Comparison of ENCODE assay signal across 2 cellular contexts in the genomic region with DNA sequence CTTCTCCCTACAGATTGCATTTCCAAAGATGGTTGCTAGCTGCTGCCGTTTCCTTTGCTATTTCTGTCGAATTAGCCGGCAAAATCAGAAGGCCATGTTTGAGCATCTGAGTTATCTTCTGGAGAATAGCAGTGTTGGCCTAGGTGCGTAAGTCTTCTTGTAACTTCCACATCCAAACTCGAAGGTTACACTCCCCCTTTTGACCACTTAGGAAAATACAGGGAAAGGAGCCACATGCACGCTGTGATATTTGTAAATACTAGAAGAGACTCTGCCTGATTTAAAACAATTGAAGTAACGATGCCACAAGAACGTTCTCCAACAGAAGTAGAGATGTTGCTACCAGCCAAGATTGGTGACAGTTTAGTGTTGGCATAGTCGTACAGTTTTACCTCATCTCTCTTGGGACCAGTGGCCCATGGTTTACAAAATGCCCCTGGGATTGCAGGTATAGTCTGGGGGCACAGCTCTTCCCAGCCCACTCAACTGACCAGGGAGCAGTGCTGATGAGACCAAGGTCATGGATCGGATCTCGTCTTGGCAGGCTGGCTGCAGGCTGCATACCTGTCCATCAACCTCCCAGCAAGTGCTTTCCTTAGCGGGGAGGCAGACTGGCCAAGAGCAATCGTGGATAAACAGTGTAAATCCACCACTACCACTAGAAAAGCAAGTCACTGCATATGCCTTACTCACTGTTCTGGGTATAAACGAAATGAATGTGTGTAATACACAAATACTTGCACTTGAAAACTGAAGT.
TF ChIP-seq lines count a peak whose summit lies in the region.

No MANE protein-coding gene starts in this region.

TF ChIP-seq in H1, 55 proteins besides CTCF, POLR2A, EP300 and RAD21 (continued from another document):
- TF ChIP-seq, protein P1, sequence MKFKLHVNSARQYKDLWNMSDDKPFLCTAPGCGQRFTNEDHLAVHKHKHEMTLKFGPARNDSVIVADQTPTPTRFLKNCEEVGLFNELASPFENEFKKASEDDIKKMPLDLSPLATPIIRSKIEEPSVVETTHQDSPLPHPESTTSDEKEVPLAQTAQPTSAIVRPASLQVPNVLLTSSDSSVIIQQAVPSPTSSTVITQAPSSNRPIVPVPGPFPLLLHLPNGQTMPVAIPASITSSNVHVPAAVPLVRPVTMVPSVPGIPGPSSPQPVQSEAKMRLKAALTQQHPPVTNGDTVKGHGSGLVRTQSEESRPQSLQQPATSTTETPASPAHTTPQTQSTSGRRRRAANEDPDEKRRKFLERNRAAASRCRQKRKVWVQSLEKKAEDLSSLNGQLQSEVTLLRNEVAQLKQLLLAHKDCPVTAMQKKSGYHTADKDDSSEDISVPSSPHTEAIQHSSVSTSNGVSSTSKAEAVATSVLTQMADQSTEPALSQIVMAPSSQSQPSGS (IDR thresholded peaks at IDR 0.05; ENCODE audit: low read length): no peak
- TF ChIP-seq YY1 (IDR thresholded peaks at IDR 0.05; ENCODE audit: low read depth, low read length) (no peak), RNF2 (IDR thresholded peaks at IDR 0.05; ENCODE audit: borderline replicate concordance, low read depth, low read length, missing control alignments, poor library complexity, severe bottlenecking) (no peak), RXRA (IDR thresholded peaks at IDR 0.05; ENCODE audit: insufficient read depth, low read depth, low read length) (no peak), PHF8 (conservative IDR thresholded peaks at IDR 0.05; ENCODE audit: low read depth, low read length) (no peak), TEAD4 (IDR thresholded peaks at IDR 0.05; ENCODE audit: low read depth, low read length) (no peak), NANOG (IDR thresholded peaks at IDR 0.05; ENCODE audit: insufficient read depth, low read depth, low read length, poor library complexity, severe bottlenecking) (no peak), FOSL1 (IDR thresholded peaks at IDR 0.05; ENCODE audit: insufficient read depth, low read depth, low read length) (no peak), SP2 (IDR thresholded peaks at IDR 0.05; ENCODE audit: low read length) (no peak)
- TF ChIP-seq, protein P2, sequence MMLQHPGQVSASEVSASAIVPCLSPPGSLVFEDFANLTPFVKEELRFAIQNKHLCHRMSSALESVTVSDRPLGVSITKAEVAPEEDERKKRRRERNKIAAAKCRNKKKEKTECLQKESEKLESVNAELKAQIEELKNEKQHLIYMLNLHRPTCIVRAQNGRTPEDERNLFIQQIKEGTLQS (IDR thresholded peaks at IDR 0.05; ENCODE audit: insufficient read depth, low read depth, low read length): no peak
- TF ChIP-seq, protein P3, sequence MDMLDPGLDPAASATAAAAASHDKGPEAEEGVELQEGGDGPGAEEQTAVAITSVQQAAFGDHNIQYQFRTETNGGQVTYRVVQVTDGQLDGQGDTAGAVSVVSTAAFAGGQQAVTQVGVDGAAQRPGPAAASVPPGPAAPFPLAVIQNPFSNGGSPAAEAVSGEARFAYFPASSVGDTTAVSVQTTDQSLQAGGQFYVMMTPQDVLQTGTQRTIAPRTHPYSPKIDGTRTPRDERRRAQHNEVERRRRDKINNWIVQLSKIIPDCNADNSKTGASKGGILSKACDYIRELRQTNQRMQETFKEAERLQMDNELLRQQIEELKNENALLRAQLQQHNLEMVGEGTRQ (IDR thresholded peaks at IDR 0.05; ENCODE audit: low read length): no peak

TF ChIP-seq in neural cell, 6 proteins besides CTCF, POLR2A, EP300 and RAD21 (continued from another document):
- TF ChIP-seq, protein P4, sequence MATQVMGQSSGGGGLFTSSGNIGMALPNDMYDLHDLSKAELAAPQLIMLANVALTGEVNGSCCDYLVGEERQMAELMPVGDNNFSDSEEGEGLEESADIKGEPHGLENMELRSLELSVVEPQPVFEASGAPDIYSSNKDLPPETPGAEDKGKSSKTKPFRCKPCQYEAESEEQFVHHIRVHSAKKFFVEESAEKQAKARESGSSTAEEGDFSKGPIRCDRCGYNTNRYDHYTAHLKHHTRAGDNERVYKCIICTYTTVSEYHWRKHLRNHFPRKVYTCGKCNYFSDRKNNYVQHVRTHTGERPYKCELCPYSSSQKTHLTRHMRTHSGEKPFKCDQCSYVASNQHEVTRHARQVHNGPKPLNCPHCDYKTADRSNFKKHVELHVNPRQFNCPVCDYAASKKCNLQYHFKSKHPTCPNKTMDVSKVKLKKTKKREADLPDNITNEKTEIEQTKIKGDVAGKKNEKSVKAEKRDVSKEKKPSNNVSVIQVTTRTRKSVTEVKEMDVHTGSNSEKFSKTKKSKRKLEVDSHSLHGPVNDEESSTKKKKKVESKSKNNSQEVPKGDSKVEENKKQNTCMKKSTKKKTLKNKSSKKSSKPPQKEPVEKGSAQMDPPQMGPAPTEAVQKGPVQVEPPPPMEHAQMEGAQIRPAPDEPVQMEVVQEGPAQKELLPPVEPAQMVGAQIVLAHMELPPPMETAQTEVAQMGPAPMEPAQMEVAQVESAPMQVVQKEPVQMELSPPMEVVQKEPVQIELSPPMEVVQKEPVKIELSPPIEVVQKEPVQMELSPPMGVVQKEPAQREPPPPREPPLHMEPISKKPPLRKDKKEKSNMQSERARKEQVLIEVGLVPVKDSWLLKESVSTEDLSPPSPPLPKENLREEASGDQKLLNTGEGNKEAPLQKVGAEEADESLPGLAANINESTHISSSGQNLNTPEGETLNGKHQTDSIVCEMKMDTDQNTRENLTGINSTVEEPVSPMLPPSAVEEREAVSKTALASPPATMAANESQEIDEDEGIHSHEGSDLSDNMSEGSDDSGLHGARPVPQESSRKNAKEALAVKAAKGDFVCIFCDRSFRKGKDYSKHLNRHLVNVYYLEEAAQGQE (IDR thresholded peaks at IDR 0.05; ENCODE audit: borderline replicate concordance): no peak
- TF ChIP-seq POLR2AphosphoS5 (IDR thresholded peaks at IDR 0.05) (no peak), SMC3 (conservative IDR thresholded peaks at IDR 0.05; ENCODE audit: poor library complexity) (no peak), MXI1 (conservative IDR thresholded peaks at IDR 0.05; ENCODE audit: poor library complexity, severe bottlenecking) (no peak)
